Comparison of ENCODE assay signal across 24 cellular contexts in the genomic region with DNA sequence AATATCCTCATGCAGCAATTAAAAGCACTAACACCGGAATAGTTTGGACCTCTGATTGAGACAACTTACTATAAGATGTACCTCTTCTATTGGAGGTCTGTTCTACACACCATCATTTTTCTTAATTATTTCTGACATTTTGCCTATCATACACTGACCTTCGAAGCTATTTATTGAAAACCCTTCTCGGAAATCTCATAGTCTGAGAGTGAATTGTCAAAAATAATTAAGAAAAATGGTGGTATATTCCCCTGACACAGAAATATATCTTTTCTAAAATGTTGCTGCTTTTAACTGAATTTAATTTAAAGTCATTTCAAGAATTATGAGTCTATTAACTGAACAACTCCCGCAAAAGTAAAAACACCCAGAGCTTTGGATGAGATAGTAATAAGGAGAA.
"Had no signal": no experiment of that assay in that cellular context is flagged by ENCODE, and none has a peak within 500 bp of the region (broad histone marks: within the 10 kb centered on the region; RNA-seq: fewer than 3 reads in every experiment).

No MANE protein-coding gene starts in this region.

- H3K4me1 Mint-ChIP-seq: memory B cell, neural progenitor cell had no signal

- H3K27ac ChIP-seq: esophagus squamous epithelium, gastroesophageal sphincter, left ventricle myocardium inferior, lower lobe of right lung, neural progenitor cell, ovary, right atrium auricular region, sigmoid colon, stomach, transverse colon had no signal

- H3K9me3 ChIP-seq: esophagus squamous epithelium, gastroesophageal sphincter, left ventricle myocardium inferior, lower lobe of right lung, ovary, right atrium auricular region, stomach, thoracic aorta, transverse colon had no signal

- ATAC-seq: effector memory CD8-positive, alpha-beta T cell; gastroesophageal sphincter; left cardiac atrium; lower lobe of right lung; natural killer cell treated with Interleukin-12 subunit alpha and Interleukin-12 subunit beta and Interleukin-15 and Interleukin-18, amount 100 ng/mL, for 72 hours had no signal

- H3K27me3 Mint-ChIP-seq: dendritic cell treated with granulocyte-macrophage colony-stimulating factor and Interleukin-4, amounts not matched to agents 40 ng/mL and 50 ng/mL, for 4 days; effector memory CD8-positive, alpha-beta T cell; memory B cell; natural killer cell treated with Interleukin-12 subunit alpha and Interleukin-12 subunit beta and Interleukin-15 and Interleukin-18, amount 100 ng/mL, for 72 hours had no signal

- H3K36me3 Mint-ChIP-seq: memory B cell, neural progenitor cell had no signal

- H3K27me3 ChIP-seq: esophagus squamous epithelium, gastroesophageal sphincter, neural progenitor cell, ovary, right atrium auricular region, sigmoid colon, stomach, transverse colon had no signal

- H3K27ac Mint-ChIP-seq: dendritic cell treated with granulocyte-macrophage colony-stimulating factor and Interleukin-4, amounts not matched to agents 40 ng/mL and 50 ng/mL, for 4 days; memory B cell; natural killer cell treated with Interleukin-12 subunit alpha and Interleukin-12 subunit beta and Interleukin-15 and Interleukin-18, amount 100 ng/mL, for 72 hours; neural progenitor cell had no signal

- H3K4me3 Mint-ChIP-seq: dendritic cell treated with granulocyte-macrophage colony-stimulating factor and Interleukin-4, amounts not matched to agents 40 ng/mL and 50 ng/mL, for 4 days; effector memory CD8-positive, alpha-beta T cell; memory B cell; natural killer cell treated with Interleukin-12 subunit alpha and Interleukin-12 subunit beta and Interleukin-15 and Interleukin-18, amount 100 ng/mL, for 72 hours; neural progenitor cell had no signal

- H3K9me3 Mint-ChIP-seq: effector memory CD8-positive, alpha-beta T cell; memory B cell; natural killer cell treated with Interleukin-12 subunit alpha and Interleukin-12 subunit beta and Interleukin-15 and Interleukin-18, amount 100 ng/mL, for 72 hours had no signal

- DNase-seq: effector memory CD8-positive, alpha-beta T cell; esophagus squamous epithelium; foreskin fibroblast; glutamatergic neuron; left cardiac atrium; left ventricle myocardium inferior; lower lobe of right lung; midbrain; nucleus accumbens; ovary; sigmoid colon; stimulated activated CD4-positive, alpha-beta T cell treated with anti-CD3 and anti-CD28 coated beads, Interleukin-2, amount 100 ng/mL, for 24 hours; stimulated activated CD4-positive, alpha-beta T cell treated with anti-CD3 and anti-CD28 coated beads, Interleukin-4, amount 100 ng/mL, for 4 hours; stimulated activated naive CD4-positive, alpha-beta T cell; stomach; substantia nigra; transverse colon had no signal
